In the genomic region with DNA sequence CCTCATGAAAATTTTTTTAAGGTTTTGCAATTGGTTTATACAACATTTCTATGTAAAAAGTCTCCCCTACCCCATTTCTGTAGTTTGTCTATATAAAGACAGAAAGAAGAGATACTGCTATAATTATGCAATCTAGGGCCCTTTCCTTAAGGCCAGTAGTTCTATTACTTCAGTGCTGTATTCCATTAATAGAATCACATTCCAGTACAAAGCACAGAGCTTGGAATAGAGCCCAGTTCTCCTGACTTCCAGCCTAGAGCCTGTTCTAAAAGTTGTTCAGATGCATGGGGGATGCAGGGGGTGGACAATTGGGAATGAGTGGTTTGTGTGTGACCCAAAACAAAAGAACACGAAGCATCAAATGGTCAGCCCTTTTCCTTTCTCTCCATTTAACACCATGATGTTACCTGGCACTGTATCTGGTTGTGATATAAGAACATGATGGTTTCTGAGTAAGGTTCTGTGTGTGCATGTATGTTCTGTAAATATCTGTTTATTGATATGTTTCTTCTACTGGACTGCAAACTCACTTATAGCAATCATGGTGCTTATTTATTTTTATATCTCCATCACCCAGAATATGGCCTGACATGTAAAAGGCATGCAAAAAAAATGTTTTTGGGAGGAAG, we compare ENCODE assay signal across 14 cellular contexts. TPM values are rescaled to one million over a fixed set of nuclear protein-coding genes. Genes with fewer than 3 reads are reported as not detected.
A peak's percentile ranks its signal among the peaks of the same experiment; 100 is the strongest.
DNase-seq lines count a peak whose midpoint lies in the region; ATAC-seq and TF ChIP-seq lines count a peak whose summit lies in the region.
"Had no signal": no experiment of that assay in that cellular context is flagged by ENCODE, and none has a peak within 500 bp of the region (broad histone marks: within the 10 kb centered on the region; RNA-seq: fewer than 3 reads in every experiment).

No MANE protein-coding gene starts in this region.

- CTCF ChIA-PET in AG04450 (lab: Charles Lee) = interaction anchor here (1.1 kb wide), 1 partner anchor 61 kb away, joined by 3 read pairs; no protein-coding TSS in a partner anchor
- CTCF ChIA-PET in naive thymus-derived CD4-positive, alpha-beta T cell (lab: Charles Lee) = no interaction called here

- H3K4me3 Mint-ChIP-seq in immature natural killer cell = no peak overlapping the region
- H3K4me3 Mint-ChIP-seq in naive thymus-derived CD4-positive, alpha-beta T cell = no peak overlapping the region
- H3K4me3 Mint-ChIP-seq: activated CD8-positive, alpha-beta T cell treated with anti-CD3 and anti-CD28 coated beads for 36 hours; central memory CD8-positive, alpha-beta T cell; memory B cell had no signal

- WGBS in gastroesophageal sphincter (ENCODE audit: low coverage in 1 of 2), 2 donors = 0 to 33% methylated on average over 1 of the region's 1 CpG
- 3 to 8% (median 5%) methylated on average over 1 of the region's 1 CpG for WGBS in ovary, 3 donors

- DNase-seq in AG04450 (ENCODE audit: low read depth, low spot score) (peak; percentile 32), amniotic epithelial cell (ENCODE audit: low read depth) (peak; percentile 79), ovary (peak; percentile 37 to 68 (median 47)), immature natural killer cell (no peak), NCI-H2171 (lab: John Stamatoyannopoulos, UW) (no peak)
- no peak for DNase-seq in activated CD4-positive, alpha-beta T cell treated with anti-CD3 and anti-CD28 coated beads for 48 hours
- no peak for DNase-seq in naive thymus-derived CD4-positive, alpha-beta T cell
- DNase-seq: activated CD8-positive, alpha-beta T cell treated with anti-CD3 and anti-CD28 coated beads for 36 hours; NCI-H187 treated with DMSO at 0.1 percent for 48 hours had no signal

- H3K9me3 ChIP-seq in AG04450 (ENCODE audit: control insufficient read depth, insufficient read depth, low read length) (no peaks in the 10 kb centered on the region), gastroesophageal sphincter (no peaks in the 10 kb centered on the region), ovary (no peaks in the 10 kb centered on the region)
- H3K9me3 ChIP-seq in naive thymus-derived CD4-positive, alpha-beta T cell (ENCODE audit: control insufficient read depth in 2 of 3, low read length in 3 of 3) = no peaks in the 10 kb centered on the region
- H3K9me3 ChIP-seq: A549 had no signal

- no peak for TF ChIP-seq EP300 in gastroesophageal sphincter (IDR thresholded peaks at IDR 0.05)
- TF ChIP-seq EP300 in ovary (IDR thresholded peaks at IDR 0.05) = no peak

- H3K27ac Mint-ChIP-seq in immature natural killer cell = no peak overlapping the region
- no peak overlapping the region for H3K27ac Mint-ChIP-seq in naive thymus-derived CD4-positive, alpha-beta T cell
- H3K27ac Mint-ChIP-seq: activated CD8-positive, alpha-beta T cell treated with anti-CD3 and anti-CD28 coated beads for 36 hours; memory B cell had no signal

- peak; percentile 90 for ATAC-seq in gastroesophageal sphincter
- ATAC-seq in naive thymus-derived CD4-positive, alpha-beta T cell = no peak
- ATAC-seq: A549; activated CD8-positive, alpha-beta T cell treated with anti-CD3 and anti-CD28 coated beads for 36 hours had no signal

- H3K36me3 ChIP-seq in gastroesophageal sphincter (no peaks in the 10 kb centered on the region), ovary (no peaks in the 10 kb centered on the region)
- no peaks in the 10 kb centered on the region for H3K36me3 ChIP-seq in naive thymus-derived CD4-positive, alpha-beta T cell (ENCODE audit: control insufficient read depth in 2 of 3, insufficient read depth in 3 of 3, low read length in 3 of 3)

- H3K27me3 Mint-ChIP-seq in immature natural killer cell (ENCODE audit: low read depth in 3 of 3) = peaks cover 6 to 14% (median 7%) of the 10 kb centered on the region in 3 donors
- H3K27me3 Mint-ChIP-seq in naive thymus-derived CD4-positive, alpha-beta T cell = peaks cover 0 to 40% (median 29%) of the 10 kb centered on the region in 5 donors
- H3K27me3 Mint-ChIP-seq: activated CD8-positive, alpha-beta T cell treated with anti-CD3 and anti-CD28 coated beads for 36 hours had no signal

- intact Hi-C loops in ovary (cut with DNase I) = loop anchor here in 1 of 4 donors (5.0 to 10.0 kb wide), 2 partner anchors 60 to 122 kb away; no protein-coding TSS in a partner anchor
- intact Hi-C loops in naive thymus-derived CD4-positive, alpha-beta T cell (cut with micrococcal nuclease) = no loop called here

- H3K27ac ChIP-seq in AG04450 (ENCODE audit: low read depth, low read length) = no peak overlapping the region
- peak overlapping the region; percentile 76 to 89 (median 80) for H3K27ac ChIP-seq in gastroesophageal sphincter
- H3K27ac ChIP-seq in ovary = peak overlapping the region in 1 of 2 donors; percentile 47
- no peak overlapping the region for H3K27ac ChIP-seq in naive thymus-derived CD4-positive, alpha-beta T cell (ENCODE audit: low read depth, low read length)
- H3K27ac ChIP-seq: A549, RWPE1 had no signal

- H3K4me1 Mint-ChIP-seq in immature natural killer cell = no peaks in the 10 kb centered on the region
- peaks cover 0 to 8% (median 3%) of the 10 kb centered on the region in 7 donors for H3K4me1 Mint-ChIP-seq in naive thymus-derived CD4-positive, alpha-beta T cell
- H3K4me1 Mint-ChIP-seq: central memory CD8-positive, alpha-beta T cell had no signal

- no peaks in the 10 kb centered on the region for H3K27me3 ChIP-seq in AG04450 (ENCODE audit: control insufficient read depth, insufficient read depth, low read length)
- no peaks in the 10 kb centered on the region for H3K27me3 ChIP-seq in gastroesophageal sphincter
- H3K27me3 ChIP-seq in ovary = no peaks in the 10 kb centered on the region
- no peaks in the 10 kb centered on the region for H3K27me3 ChIP-seq in naive thymus-derived CD4-positive, alpha-beta T cell (ENCODE audit: control insufficient read depth in 2 of 2, insufficient read depth in 2 of 2, low read length in 2 of 2)

- H3K4me3 ChIP-seq in AG04450 (ENCODE audit: low read depth, low read length) = no peak overlapping the region
- no peak overlapping the region for H3K4me3 ChIP-seq in gastroesophageal sphincter
- no peak overlapping the region for H3K4me3 ChIP-seq in ovary
- no peak overlapping the region for H3K4me3 ChIP-seq in naive thymus-derived CD4-positive, alpha-beta T cell (ENCODE audit: low read length)
- H3K4me3 ChIP-seq: A549 had no signal

- TF ChIP-seq POLR2A in gastroesophageal sphincter (IDR thresholded peaks at IDR 0.05) = no peak
- no peak for TF ChIP-seq POLR2A in ovary (IDR thresholded peaks at IDR 0.05)

- no peak for TF ChIP-seq CTCF in AG04450 (IDR thresholded peaks at IDR 0.05; ENCODE audit: low read depth, low read length)
- TF ChIP-seq CTCF in gastroesophageal sphincter (IDR thresholded peaks at IDR 0.05) = no peak
- no peak for TF ChIP-seq CTCF in ovary (IDR thresholded peaks at IDR 0.05)

- H3K9me3 Mint-ChIP-seq in immature natural killer cell = peaks cover 0 to 13% (median 4%) of the 10 kb centered on the region in 6 donors
- H3K9me3 Mint-ChIP-seq in naive thymus-derived CD4-positive, alpha-beta T cell = peaks cover 3 to 17% (median 12%) of the 10 kb centered on the region in 11 donors
- H3K9me3 Mint-ChIP-seq: central memory CD8-positive, alpha-beta T cell had no signal

- H3K4me1 ChIP-seq in gastroesophageal sphincter (peaks cover 14 to 36% (median 18%) of the 10 kb centered on the region in 3 donors), ovary (ENCODE audit: insufficient read depth) (peaks cover 10% of the 10 kb centered on the region)
- H3K4me1 ChIP-seq in naive thymus-derived CD4-positive, alpha-beta T cell (ENCODE audit: control insufficient read depth in 2 of 2, insufficient read depth in 2 of 2, low read length in 2 of 2) = no peaks in the 10 kb centered on the region
- H3K4me1 ChIP-seq: A549 had no signal

- POLR2A ChIA-PET in AG04450 (lab: Yijun Ruan, JAX) = interaction anchor here (1.2 kb wide), 1 partner anchor 8 kb away, joined by 3 read pairs; the partner anchor contains the start of gene GRAMD2B
- POLR2A ChIA-PET in naive thymus-derived CD4-positive, alpha-beta T cell (lab: Charles Lee) = no interaction called here

- no peaks in the 10 kb centered on the region for H3K36me3 Mint-ChIP-seq in immature natural killer cell
- H3K36me3 Mint-ChIP-seq in naive thymus-derived CD4-positive, alpha-beta T cell = peaks cover 0 to 7% (median 5%) of the 10 kb centered on the region in 5 donors
- H3K36me3 Mint-ChIP-seq: memory B cell had no signal

RNA-seq across cellular contexts. Expression of gene GRAMD2B, which starts 8.2 kb away (rescaled TPM):
- 9.4 and 11.9 TPM in 2 replicates for polyA plus RNA-seq in AG04450 (2011; rRNA removed)
- polyA minus RNA-seq in AG04450 (2011; rRNA and poly(A)+ RNA removed) = 3.9 and 4.7 TPM in 2 replicates
- 10 to 100 TPM; 47.7 to 66.0 (median 53.2) TPM for total RNA-seq in gastroesophageal sphincter
- total RNA-seq in ovary = 10 to 100 TPM; 19.2 to 99.0 (median 32.2) TPM
- polyA plus RNA-seq in ovary = 10 to 100 TPM; 28.4 to 42.5 TPM
- 10 to 100 TPM in 1 of 3 donors, 1 to 10 TPM in 2; 1.4 to 10.3 (median 4.4) TPM for polyA plus RNA-seq in immature natural killer cell
- total RNA-seq in naive thymus-derived CD4-positive, alpha-beta T cell = 1 to 10 TPM; 5.2 to 9.6 (median 7.1) TPM
- 1 to 10 TPM; 3.8 to 9.8 TPM for polyA plus RNA-seq in naive thymus-derived CD4-positive, alpha-beta T cell

Comparison
In these comparisons a context has a peak if more than half of its experiments do, and no peak if none do; other contexts are left out.
1. DNase-seq: peak in AG04450 (single experiment), amniotic epithelial cell (single experiment) and ovary (5 of 5); none in activated CD4-positive, alpha-beta T cell treated with anti-CD3 and anti-CD28 coated beads for 48 hours (single experiment), immature natural killer cell (0 of 3), naive thymus-derived CD4-positive, alpha-beta T cell (0 of 9) and NCI-H2171 (single experiment).
2. H3K27ac ChIP-seq: peak in gastroesophageal sphincter (4 of 4); none in AG04450 (single experiment) and naive thymus-derived CD4-positive, alpha-beta T cell (single experiment).